Comparison of ENCODE assay signal across 36 cellular contexts in the genomic region with DNA sequence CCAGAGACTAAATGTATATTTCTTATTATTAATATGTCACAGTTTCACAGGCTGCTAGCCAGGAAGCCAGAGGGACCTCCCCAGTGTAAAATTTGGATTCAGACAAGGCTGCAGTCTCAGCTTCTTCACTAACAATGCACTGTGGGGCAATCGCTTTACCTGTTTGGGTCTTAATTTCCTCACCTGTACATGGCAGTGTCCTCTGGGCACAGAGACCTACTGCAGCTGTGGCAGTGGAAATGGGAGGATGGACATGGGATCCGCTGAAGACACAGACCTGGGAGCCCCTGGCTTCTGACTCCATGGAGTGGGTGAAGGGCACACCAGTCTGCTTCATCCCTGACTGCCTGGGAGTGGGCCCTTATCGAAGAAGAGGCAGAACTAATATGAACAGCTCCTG. TPM values are rescaled to one million over a fixed set of nuclear protein-coding genes. Genes with fewer than 3 reads are reported as not detected.
"Had no signal": no experiment of that assay in that cellular context is flagged by ENCODE, and none has a peak within 500 bp of the region (broad histone marks: within the 10 kb centered on the region; RNA-seq: fewer than 3 reads in every experiment).

No MANE protein-coding gene starts in this region.

- H3K4me3 ChIP-seq: pancreas, prostate gland, skin epidermis, smooth muscle cell, spleen, suprapubic skin, thoracic aorta, thyroid gland, tibial nerve, upper lobe of left lung, vagina had no signal

- H3K9me3 ChIP-seq: neutrophil, pancreas, prostate gland, spleen, suprapubic skin, thoracic aorta, thyroid gland, tibial nerve, upper lobe of left lung, vagina had no signal

- H3K27me3 ChIP-seq: neutrophil, pancreas, spleen, suprapubic skin, thyroid gland, tibial nerve, upper lobe of left lung, vagina had no signal

- H3K36me3 ChIP-seq: neutrophil, prostate gland, spleen, suprapubic skin, thoracic aorta, thyroid gland, tibial nerve, upper lobe of left lung, vagina had no signal

- DNase-seq: nephron progenitor cell; nucleus accumbens; retina; right cardiac atrium; spleen; stimulated activated CD4-positive, alpha-beta T cell treated with anti-CD3 and anti-CD28 coated beads, Interleukin-12 subunit alpha, Interleukin-12 subunit beta, amount 100 ng/mL, for 4 hours; stimulated activated CD4-positive, alpha-beta T cell treated with anti-CD3 and anti-CD28 coated beads, Interleukin-1b, Interleukin-23, amount 100 ng/mL, for 48 hours; stimulated activated CD4-positive, alpha-beta T cell treated with anti-CD3 and anti-CD28 coated beads, Interleukin-4, amount 100 ng/mL, for 1 hour; stimulated activated CD4-positive, alpha-beta T cell treated with anti-CD3 and anti-CD28 coated beads, Interleukin-4, amount 100 ng/mL, for 4 hours; stimulated activated CD8-positive, alpha-beta memory T cell treated with anti-CD3 and anti-CD28 coated beads, Interleukin-4, amount 100 ng/mL, for 48 hours; stimulated activated naive CD4-positive, alpha-beta T cell; stimulated activated naive CD8-positive, alpha-beta T cell treated with anti-CD3 and anti-CD28 coated beads, Interleukin-15, amount 100 ng/mL, for 72 hours; stimulated activated naive CD8-positive, alpha-beta T cell treated with anti-CD3 and anti-CD28 coated beads, Interleukin-15, Interleukin-2, amounts not matched to agents 100 U/mL and 50 U/mL, for 24 hours; substantia nigra; thyroid gland; trophoblast cell; upper lobe of left lung had no signal

- H3K27ac ChIP-seq: neutrophil, prostate gland, skin epidermis, spleen, suprapubic skin, thoracic aorta, thyroid gland, tibial nerve, upper lobe of left lung, vagina had no signal

- ATAC-seq: naive thymus-derived CD8-positive, alpha-beta T cell; natural killer cell treated with Interleukin-12 subunit alpha and Interleukin-12 subunit beta and Interleukin-15 and Interleukin-18, amount 100 ng/mL, for 72 hours; pancreas; right cardiac atrium; sciatic nerve; stimulated activated memory B cell treated with anti-CD40 and anti-IgM and Interleukin-4, amounts not matched to agents 10 μg/mL and 1 μg/mL and 100 μg/mL, for 72 hours; stimulated activated naive CD8-positive, alpha-beta T cell treated with anti-CD3 and anti-CD28 coated beads, Interleukin-15, amount 100 ng/mL, for 72 hours; stimulated activated naive CD8-positive, alpha-beta T cell treated with anti-CD3 and anti-CD28 coated beads, Interleukin-15, Interleukin-2, amounts not matched to agents 100 U/mL and 50 U/mL, for 24 hours had no signal

- H3K4me1 ChIP-seq: prostate gland, suprapubic skin, thyroid gland, upper lobe of left lung had no signal

RNA-seq across cellular contexts. Expression of gene SERPINA5, which starts 6.9 kb away (rescaled TPM):
- total RNA-seq: naive thymus-derived CD8-positive, alpha-beta T cell; natural killer cell treated with Interleukin-12 subunit alpha and Interleukin-12 subunit beta and Interleukin-15 and Interleukin-18, amount 100 ng/mL, for 72 hours had no signal
- polyA plus RNA-seq: naive thymus-derived CD8-positive, alpha-beta T cell had no signal

RNA-seq across cellular contexts. Expression of gene SERPINA4, which starts 13.1 kb away (rescaled TPM):
- total RNA-seq: naive thymus-derived CD8-positive, alpha-beta T cell; natural killer cell treated with Interleukin-12 subunit alpha and Interleukin-12 subunit beta and Interleukin-15 and Interleukin-18, amount 100 ng/mL, for 72 hours; neural crest cell; omental fat pad; osteocyte; posterior vena cava; pulmonary artery endothelial cell; right cardiac atrium; sciatic nerve; smooth muscle cell; spleen; suprapubic skin; thoracic aorta; thyroid gland; tibial nerve; ureter; vagina had no signal
- polyA plus RNA-seq: naive thymus-derived CD8-positive, alpha-beta T cell; right cardiac atrium; smooth muscle cell; spleen had no signal

RNA-seq across cellular contexts. Expression of gene SERPINA3, which starts 37.9 kb away (rescaled TPM):
- total RNA-seq: naive thymus-derived CD8-positive, alpha-beta T cell; natural killer cell treated with Interleukin-12 subunit alpha and Interleukin-12 subunit beta and Interleukin-15 and Interleukin-18, amount 100 ng/mL, for 72 hours; neural crest cell had no signal
- polyA plus RNA-seq: naive thymus-derived CD8-positive, alpha-beta T cell had no signal
